Comparison of ENCODE assay signal across 16 cellular contexts in the genomic region with DNA sequence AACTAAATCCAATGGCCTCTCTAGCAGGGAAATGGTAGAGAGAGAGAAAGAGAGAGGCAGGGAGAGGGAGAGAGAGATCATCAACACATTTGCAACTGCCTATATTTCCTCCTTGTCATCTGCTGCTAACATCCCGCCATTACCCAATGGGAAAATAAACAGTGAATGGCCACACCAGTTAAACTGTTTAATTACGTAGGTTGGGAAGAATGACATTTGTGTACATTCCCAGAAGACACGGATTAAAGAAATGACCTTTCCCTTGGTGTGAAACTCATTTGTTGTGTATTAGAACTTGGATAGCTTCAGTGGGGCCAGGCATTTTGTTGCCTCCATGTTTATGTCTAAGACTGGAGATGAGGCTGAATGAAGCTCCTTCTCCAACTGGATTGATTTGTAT.
DNase-seq lines count a peak whose midpoint lies in the region; ATAC-seq, FAIRE-seq and TF ChIP-seq lines count a peak whose summit lies in the region.
"Had no signal": no experiment of that assay in that cellular context is flagged by ENCODE, and none has a peak within 500 bp of the region (broad histone marks: within the 10 kb centered on the region; RNA-seq: fewer than 3 reads in every experiment).

No MANE protein-coding gene starts in this region.

- H3K4me1 ChIP-seq in H9 (ENCODE audit: insufficient read depth, low read length) (no peaks in the 10 kb centered on the region), astrocyte (ENCODE audit: insufficient read depth, low read length) (no peaks in the 10 kb centered on the region), gastroesophageal sphincter (no peaks in the 10 kb centered on the region), pancreas (no peaks in the 10 kb centered on the region)

- ATAC-seq in gastroesophageal sphincter = no peak
- peak; percentile 35 to 81 (median 70) for ATAC-seq in pancreas
- ATAC-seq in GM19452 (IDR thresholded peaks at IDR 0.05; ENCODE audit: unreplicated experiment) = no peak
- ATAC-seq in HG03135 (IDR thresholded peaks at IDR 0.05; ENCODE audit: unreplicated experiment) = no peak
- ATAC-seq in GM21717 (IDR thresholded peaks at IDR 0.05; ENCODE audit: unreplicated experiment) = no peak
- ATAC-seq: HepG2 had no signal

- POLR2A ChIA-PET in activated CD4-positive, alpha-beta memory T cell treated with anti-CD3 and anti-CD28 coated beads, Interleukin-2, amount 10 ng/mL, durations not matched to agents 7 days and 5 days (lab: Charles Lee) = no interaction called here

- no peak overlapping the region for H2AFZ ChIP-seq in H9 (ENCODE audit: low read length)
- no peak overlapping the region for H2AFZ ChIP-seq in astrocyte (ENCODE audit: low read depth, low read length)

- no peak overlapping the region for H3T11ph ChIP-seq in H9 (ENCODE audit: low read length)

- H2BK5ac ChIP-seq in H9 (ENCODE audit: insufficient read length, low read length) = no peak overlapping the region

- no peaks in the 10 kb centered on the region for H3K79me1 ChIP-seq in H9 (ENCODE audit: insufficient read depth, low read depth, low read length, poor library complexity, severe bottlenecking)

- H3K23ac ChIP-seq in H9 (ENCODE audit: insufficient read length, low read depth, low read length) = no peak overlapping the region

- H3K27ac ChIP-seq in H9 (ENCODE audit: insufficient read length, low read depth, low read length) (no peak overlapping the region), astrocyte (ENCODE audit: low read depth, low read length) (no peak overlapping the region), gastroesophageal sphincter (peak overlapping the region in 3 of 4 donors; percentile 28 to 52 (median 41)), pancreas (no peak overlapping the region)

- TF ChIP-seq CTCF in H9 (conservative IDR thresholded peaks at IDR 0.05) (no peak), astrocyte (IDR thresholded peaks at IDR 0.05; ENCODE audit: insufficient read depth, low read depth, low read length) (no peak), gastroesophageal sphincter (IDR thresholded peaks at IDR 0.05) (no peak), pancreas (IDR thresholded peaks at IDR 0.05) (no peak)

- no peak overlapping the region for H3K4ac ChIP-seq in H9 (ENCODE audit: low read depth, low read length)

- TF ChIP-seq EP300 in gastroesophageal sphincter (IDR thresholded peaks at IDR 0.05) = no peak

- H4K91ac ChIP-seq in H9 (ENCODE audit: insufficient read length, low read depth, low read length) = no peak overlapping the region

- no peak overlapping the region for H2BK12ac ChIP-seq in H9 (ENCODE audit: insufficient read length, low read depth, low read length)

- no peaks in the 10 kb centered on the region for H4K20me1 ChIP-seq in H9 (ENCODE audit: control insufficient read depth, insufficient read depth, insufficient read length)
- no peaks in the 10 kb centered on the region for H4K20me1 ChIP-seq in astrocyte (ENCODE audit: insufficient read depth, low read length)

- no peak for TF ChIP-seq POLR2A in gastroesophageal sphincter (IDR thresholded peaks at IDR 0.05)

- H4K5ac ChIP-seq in H9 (ENCODE audit: insufficient read length, low read depth, low read length) = no peak overlapping the region

- peak; percentile 52 for FAIRE-seq in astrocyte (lab: Jason Lieb, UNC)
- FAIRE-seq in pancreas (lab: Jason Lieb, UNC) = peak; percentile 81
- FAIRE-seq: HepG2, HTR-8/SVneo had no signal

- H3K18ac ChIP-seq in H9 (ENCODE audit: insufficient read length, low read depth, low read length) = no peak overlapping the region

- no peaks in the 10 kb centered on the region for H3K23me2 ChIP-seq in H9 (ENCODE audit: insufficient read length, low read depth, low read length, poor library complexity, severe bottlenecking)

- H3K36me3 Mint-ChIP-seq in H9 (ENCODE audit: insufficient read depth in 1 of 3, low read depth in 3 of 3) (peaks cover 0 to 6% (median 3%) of the 10 kb centered on the region in 3 experiments; a peak in 4 of 7 replicates), astrocyte (ENCODE audit: low read depth, unreplicated experiment) (no peaks in the 10 kb centered on the region)
- H3K36me3 Mint-ChIP-seq in activated CD4-positive, alpha-beta memory T cell treated with anti-CD3 and anti-CD28 coated beads, Interleukin-2, amount 10 ng/mL, durations not matched to agents 7 days and 5 days (ENCODE audit: low read depth) = no peaks in the 10 kb centered on the region

- no peaks in the 10 kb centered on the region for H3K79me2 ChIP-seq in H9 (ENCODE audit: insufficient read depth, low read length)
- H3K79me2 ChIP-seq in astrocyte (ENCODE audit: insufficient read depth, low read length) = no peaks in the 10 kb centered on the region

- H3K27ac Mint-ChIP-seq in H9 (peak overlapping the region; percentile 13 to 78 (median 60); a peak in 4 of 7 replicates), astrocyte (ENCODE audit: unreplicated experiment) (no peak overlapping the region)
- no peak overlapping the region for H3K27ac Mint-ChIP-seq in activated CD4-positive, alpha-beta memory T cell treated with anti-CD3 and anti-CD28 coated beads, Interleukin-2, amount 10 ng/mL, durations not matched to agents 7 days and 5 days
- H3K27ac Mint-ChIP-seq: B cell; CD4-positive, alpha-beta T cell had no signal

- CTCF ChIA-PET in activated CD4-positive, alpha-beta memory T cell treated with anti-CD3 and anti-CD28 coated beads, Interleukin-2, amount 10 ng/mL, durations not matched to agents 7 days and 5 days (lab: Charles Lee) = no interaction called here

- no peak overlapping the region for H3K9ac ChIP-seq in H9 (ENCODE audit: extremely low read depth, insufficient read length, low read length)
- no peak overlapping the region for H3K9ac ChIP-seq in astrocyte (ENCODE audit: low read length)

- H2BK15ac ChIP-seq in H9 (ENCODE audit: low read depth, low read length) = no peak overlapping the region

- no peak overlapping the region for H4K8ac ChIP-seq in H9 (replicated peaks; ENCODE audit: insufficient read length, low read depth, low read length)

- DNase-seq in H9 (no peak), astrocyte (ENCODE audit: low read depth) (no peak), pancreas (no peak)
- DNase-seq in activated CD4-positive, alpha-beta memory T cell treated with anti-CD3 and anti-CD28 coated beads, Interleukin-2, amount 10 ng/mL, durations not matched to agents 7 days and 5 days = no peak
- DNase-seq: C1 segment of cervical spinal cord; Calu3; CD4-positive, alpha-beta T cell; DMS 273 treated with DMSO at 0.1 percent for 48 hours; GOT3 had no signal

- no peak overlapping the region for H2BK20ac ChIP-seq in H9 (ENCODE audit: low read depth, low read length, poor library complexity, severe bottlenecking)

- H3K14ac ChIP-seq in H9 (ENCODE audit: insufficient read depth, low read length) = no peak overlapping the region

- H3K27me3 ChIP-seq in H9 (ENCODE audit: insufficient read depth, low read length) (no peaks in the 10 kb centered on the region), astrocyte (ENCODE audit: insufficient read depth, low read length) (no peaks in the 10 kb centered on the region), gastroesophageal sphincter (no peaks in the 10 kb centered on the region), pancreas (peaks cover 0 to 5% (median 0%) of the 10 kb centered on the region in 4 donors)

- H3K9me3 ChIP-seq in H9 (ENCODE audit: control insufficient read depth, low read depth, low read length) (no peaks in the 10 kb centered on the region), astrocyte (ENCODE audit: insufficient read depth, low read depth, low read length) (no peaks in the 10 kb centered on the region), gastroesophageal sphincter (no peaks in the 10 kb centered on the region), pancreas (no peaks in the 10 kb centered on the region)

- intact Hi-C loops in pancreas (cut with DNase I) = no loop called here

- no peak overlapping the region for H3K4me2 ChIP-seq in H9 (ENCODE audit: insufficient read depth, insufficient read length, low read length)
- no peak overlapping the region for H3K4me2 ChIP-seq in astrocyte (ENCODE audit: low read length)

- no CpG with 5 or more reads among the region's 3 CpGs for WGBS in H9 (ENCODE audit: extremely low coverage, insufficient read length, low lambda C conversion rate)
- 32 to 38% methylated on average over 2 to 3 of the region's 3 CpGs for WGBS in gastroesophageal sphincter (ENCODE audit: low coverage in 1 of 2), 2 donors
- 27 to 36% methylated on average over 3 of the region's 3 CpGs for whole genome bisulfite sequencing in pancreas, 2 donors

- peaks cover 4% of the 10 kb centered on the region; the same call in 1 of the 2 replicates for H3K27me3 Mint-ChIP-seq in H9 (ENCODE audit: low read depth)
- H3K27me3 Mint-ChIP-seq in astrocyte (ENCODE audit: low read depth, unreplicated experiment) = no peaks in the 10 kb centered on the region
- H3K27me3 Mint-ChIP-seq in activated CD4-positive, alpha-beta memory T cell treated with anti-CD3 and anti-CD28 coated beads, Interleukin-2, amount 10 ng/mL, durations not matched to agents 7 days and 5 days = no peaks in the 10 kb centered on the region
- H3K27me3 Mint-ChIP-seq: B cell; CD4-positive, alpha-beta T cell had no signal

- H3K36me3 ChIP-seq in astrocyte (ENCODE audit: insufficient read depth, low read length) (no peaks in the 10 kb centered on the region), gastroesophageal sphincter (no peaks in the 10 kb centered on the region), pancreas (no peaks in the 10 kb centered on the region)

- no peaks in the 10 kb centered on the region for H3K9me3 Mint-ChIP-seq in H9
- H3K9me3 Mint-ChIP-seq in astrocyte (ENCODE audit: unreplicated experiment) = peaks cover 2% of the 10 kb centered on the region
- no peaks in the 10 kb centered on the region for H3K9me3 Mint-ChIP-seq in activated CD4-positive, alpha-beta memory T cell treated with anti-CD3 and anti-CD28 coated beads, Interleukin-2, amount 10 ng/mL, durations not matched to agents 7 days and 5 days
- H3K9me3 Mint-ChIP-seq: CD4-positive, alpha-beta T cell had no signal

- peaks cover 24 to 27% of the 10 kb centered on the region in 2 experiments for H3K4me1 Mint-ChIP-seq in H9
- peaks cover 2% of the 10 kb centered on the region for H3K4me1 Mint-ChIP-seq in astrocyte (ENCODE audit: low read depth, unreplicated experiment)
- H3K4me1 Mint-ChIP-seq in activated CD4-positive, alpha-beta memory T cell treated with anti-CD3 and anti-CD28 coated beads, Interleukin-2, amount 10 ng/mL, durations not matched to agents 7 days and 5 days = no peaks in the 10 kb centered on the region
- H3K4me1 Mint-ChIP-seq: B cell had no signal

- no peak overlapping the region for H2AK5ac ChIP-seq in H9 (ENCODE audit: insufficient read length, low read length)

- no peak overlapping the region for H2BK120ac ChIP-seq in H9 (ENCODE audit: low read depth, low read length, poor library complexity, severe bottlenecking)

- no peak overlapping the region; a peak in 1 of 5 replicates for H3K4me3 Mint-ChIP-seq in H9
- no peak overlapping the region for H3K4me3 Mint-ChIP-seq in astrocyte (ENCODE audit: unreplicated experiment)
- no peak overlapping the region for H3K4me3 Mint-ChIP-seq in activated CD4-positive, alpha-beta memory T cell treated with anti-CD3 and anti-CD28 coated beads, Interleukin-2, amount 10 ng/mL, durations not matched to agents 7 days and 5 days
- H3K4me3 Mint-ChIP-seq: B cell; CD4-positive, alpha-beta T cell had no signal

- H3K4me3 ChIP-seq in astrocyte (ENCODE audit: insufficient read depth, low read depth, low read length) (no peak overlapping the region), gastroesophageal sphincter (no peak overlapping the region), pancreas (no peak overlapping the region)

- H3K56ac ChIP-seq in H9 (ENCODE audit: insufficient read length, low read depth, low read length) = no peak overlapping the region

Comparison
In these comparisons a context has a peak if more than half of its experiments do, and no peak if none do; other contexts are left out.
1. H3K27ac ChIP-seq: peak in gastroesophageal sphincter (3 of 4); none in H9 (single experiment), astrocyte (single experiment) and pancreas (0 of 4).
2. H3K27ac Mint-ChIP-seq: peak in H9 (3 of 3); none in astrocyte (single experiment) and activated CD4-positive, alpha-beta memory T cell treated with anti-CD3 and anti-CD28 coated beads, Interleukin-2, amount 10 ng/mL, durations not matched to agents 7 days and 5 days (single experiment).
3. ATAC-seq: peak in pancreas (4 of 4); none in gastroesophageal sphincter (single experiment), GM19452 (single experiment), HG03135 (single experiment) and GM21717 (single experiment).